19 cellular contexts compared by ENCODE assay signal in genomic region chr11:71796781-71797180, GRCh38. TPM values are rescaled to one million over a fixed set of nuclear protein-coding genes. Genes with fewer than 3 reads are reported as not detected.
"Had no signal": no experiment of that assay in that cellular context is flagged by ENCODE, and none has a peak within 500 bp of the region (broad histone marks: within the 10 kb centered on the region; RNA-seq: fewer than 3 reads in every experiment).

No MANE protein-coding gene starts in this region.

RNA-seq across cellular contexts. Expression of gene DEFB108B, which starts 36.2 kb away (rescaled TPM):
- total RNA-seq: activated CD4-positive, alpha-beta memory T cell treated with anti-CD3 and anti-CD28 coated beads, Interleukin-2, amount 10 ng/mL, durations not matched to agents 7 days and 5 days; activated CD4-positive, alpha-beta T cell treated with anti-CD3 and anti-CD28 coated beads for 36 hours; activated CD4-positive, alpha-beta T cell treated with anti-CD3 and anti-CD28 coated beads, Interleukin-2, amount 10 ng/mL, durations not matched to agents 7 days and 5 days; activated CD8-positive, alpha-beta memory T cell treated with anti-CD3 and anti-CD28 coated beads, Interleukin-2, amount 10 ng/mL, durations not matched to agents 7 days and 5 days; activated CD8-positive, alpha-beta T cell treated with anti-CD3 and anti-CD28 coated beads, Interleukin-2, amount 10 ng/mL, durations not matched to agents 7 days and 5 days; activated naive CD4-positive, alpha-beta T cell treated with anti-CD3 and anti-CD28 coated beads, Interleukin-2, amount 50 U/mL, for 72 hours; activated naive CD8-positive, alpha-beta T cell treated with anti-CD3 and anti-CD28 coated beads for 36 hours; activated T-helper 2 cell treated with anti-CD3 and anti-CD28 coated beads, Interferon-gamma antibody, Interleukin-2, Interleukin-4, amounts not matched to agents 10 μg/mL and 5 μg/mL and 100 μg/mL, durations not matched to agents 14 hours and 24 hours and 36 hours; adrenal gland; aorta; astrocyte; body of pancreas; breast epithelium; cardiac muscle cell; T-cell; T-helper 1 cell treated with Interleukin-12 subunit alpha and Interleukin-12 subunit beta and Interleukin-4 antibody, amounts not matched to agents 30 ng/mL and 1 ng/mL, for 36 hours; T-helper 17 cell; T-helper 2 cell treated with Interferon-gamma antibody and Interleukin-4, amounts not matched to agents 100 ng/mL and 5 ng/mL, for 36 hours; WTC11 had no signal
- polyA plus RNA-seq: adrenal gland, aorta, cardiac muscle cell had no signal
